8 cellular contexts compared by ENCODE assay signal in the genomic region with DNA sequence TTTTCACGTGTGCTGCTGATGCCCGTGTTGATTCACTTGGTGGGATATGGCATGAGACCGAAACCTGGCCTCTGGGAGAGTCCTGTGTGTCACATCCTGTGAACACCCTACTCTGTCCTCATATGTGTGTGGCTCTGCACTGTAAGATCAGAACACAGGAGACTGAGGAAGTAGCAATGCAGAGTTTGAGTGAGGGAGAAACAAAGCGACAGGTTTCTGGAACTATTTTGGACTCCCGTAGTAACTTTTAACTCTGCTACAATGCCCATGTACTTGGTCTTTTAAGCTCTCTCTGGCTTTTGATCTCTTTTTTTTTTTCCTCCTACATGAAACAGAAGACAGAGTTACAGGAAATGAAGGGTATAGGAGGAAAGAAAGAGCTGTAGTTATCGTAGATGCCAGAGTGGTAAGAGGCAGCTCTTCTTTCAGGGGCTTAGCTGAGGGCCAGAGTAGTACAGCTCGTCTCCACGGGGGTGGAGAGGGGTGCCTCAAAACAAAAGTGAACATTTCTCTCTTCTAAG. TPM values are rescaled to one million over a fixed set of nuclear protein-coding genes. Genes with fewer than 3 reads are reported as not detected.
DNase-seq lines count a peak whose midpoint lies in the region; ATAC-seq and TF ChIP-seq lines count a peak whose summit lies in the region.

No MANE protein-coding gene starts in this region.

- ATAC-seq in GM21717 (IDR thresholded peaks at IDR 0.05; ENCODE audit: unreplicated experiment) (peak; percentile 96), aorta (ENCODE audit: low FRiP score) (no peak)

- H3K4me3 ChIP-seq in foreskin fibroblast (ENCODE audit: low read depth in 1 of 2, low read length in 2 of 2) (no peak overlapping the region), spleen (peak overlapping the region in 3 of 8 donors; percentile 1 to 49 (median 15)), aorta (ENCODE audit: low read length in 2 of 2) (no peak overlapping the region)

- intact Hi-C loops in spleen (cut with DNase I; ENCODE audit: low total_unique reads), result no loop called here
- intact Hi-C loops in aorta (cut with DNase I), result no loop called here

- H3K36me3 ChIP-seq in spleen, result peaks cover 0 to 6% (median 0%) of the 10 kb centered on the region in 6 donors
- peaks cover 2 to 5% of the 10 kb centered on the region in 2 donors for H3K36me3 ChIP-seq in aorta (ENCODE audit: control insufficient read depth in 1 of 2, insufficient read depth in 2 of 2, low read length in 1 of 2)

- TF ChIP-seq POLR2A in spleen (IDR thresholded peaks at IDR 0.05), result peak in 2 of 3 donors; percentile 47 to 53

- H3K4me1 ChIP-seq in spleen (peaks cover 0 to 47% (median 14%) of the 10 kb centered on the region in 6 donors), aorta (ENCODE audit: control insufficient read depth in 1 of 2, insufficient read depth in 2 of 2, low read length in 2 of 2) (peaks cover 5% of the 10 kb centered on the region in 2 donors)

- no peak for TF ChIP-seq CTCF in foreskin fibroblast (IDR thresholded peaks at IDR 0.05; ENCODE audit: low read depth, low read length)
- TF ChIP-seq CTCF in spleen (IDR thresholded peaks at IDR 0.05 in 8 of 11, conservative IDR thresholded peaks at IDR 0.05 in 3 of 11), result no peak

- whole genome bisulfite sequencing in spleen, 5 donors, result 16 to 24% (median 20%) methylated on average over 8 of the region's 8 CpGs
- WGBS in aorta, 2 donors, result 31 to 32% methylated on average over 8 of the region's 8 CpGs

- H3K9me3 ChIP-seq in spleen (no peaks in the 10 kb centered on the region), aorta (ENCODE audit: control insufficient read depth, low read length) (no peaks in the 10 kb centered on the region)

- H3K27me3 ChIP-seq in spleen (replicated peaks in 1 of 7), result no peaks in the 10 kb centered on the region
- H3K27me3 ChIP-seq in aorta (ENCODE audit: control insufficient read depth in 1 of 2, insufficient read depth in 2 of 2, low read length in 1 of 2), result no peaks in the 10 kb centered on the region

- H3K27ac ChIP-seq in spleen (peak overlapping the region; percentile 55 to 84 (median 74)), aorta (ENCODE audit: low read depth in 1 of 2, low read length in 2 of 2) (no peak overlapping the region)

- DNase-seq in Daoy (ENCODE audit: low read depth) (peak; percentile 88), M059J (ENCODE audit: low read depth) (peak; percentile 59), foreskin fibroblast (peak; percentile 67 to 71), spleen (no peak), aorta (no peak), NCI-H2196 (lab: John Stamatoyannopoulos, UW; ENCODE audit: unreplicated experiment) (no peak)
- peak; percentile 48 for DNase-seq in activated T-cell treated with anti-CD3 and anti-CD28 coated beads, Interleukin-2, amount 50 U/mL, for 1 hour

RNA-seq across cellular contexts. Expression of gene GRAMD2B, which starts 26.6 kb away (rescaled TPM):
- 4.1 and 10.4 TPM in 2 replicates for total RNA-seq in Daoy (2014; rRNA removed; shearing (Covaris generic))
- total RNA-seq in M059J (2014; rRNA removed; shearing (Covaris generic)), result 26.7 and 27.9 TPM in 2 replicates
- 10 to 100 TPM in 5 of 7 donors, 1 to 10 TPM in 2; 5.3 to 28.7 (median 12.1) TPM for total RNA-seq in spleen
- polyA plus RNA-seq in spleen, result 1 to 10 TPM; 3.0 to 4.5 (median 3.6) TPM
- 10 to 100 TPM; 30.6 to 44.7 TPM for total RNA-seq in aorta
- polyA plus RNA-seq in aorta, result 10 to 100 TPM; 22.5 to 34.6 TPM

Comparison
In these comparisons a context has a peak if more than half of its experiments do, and no peak if none do; other contexts are left out.
1. DNase-seq: peak in Daoy (single experiment), M059J (single experiment), activated T-cell treated with anti-CD3 and anti-CD28 coated beads, Interleukin-2, amount 50 U/mL, for 1 hour (single experiment) and foreskin fibroblast (2 of 2); none in spleen (single experiment), aorta (0 of 2) and NCI-H2196 (single experiment).
2. H3K27ac ChIP-seq: peak in spleen (8 of 8); none in aorta (0 of 2).